In genomic region chr19:29806098-29806866, GRCh38 we compare ENCODE assay signal across 1 cellular context.
TF ChIP-seq lines count a peak whose summit lies in the region.

No MANE protein-coding gene starts in this region.

TF ChIP-seq in K562, 482 proteins besides CTCF, POLR2A, EP300 and RAD21 (continued from another document and continues in another):
- TF ChIP-seq CTCFL (IDR thresholded peaks at IDR 0.05; ENCODE audit: borderline replicate concordance, insufficient read depth, low read depth, low read length, poor library complexity, severe bottlenecking) (no peak), ZNF121 (CRISPR knock-in tag; conservative IDR thresholded peaks at IDR 0.05) (no peak), ELF1 (tag; IDR thresholded peaks at IDR 0.05) (no peak), JUND (IDR thresholded peaks at IDR 0.05; ENCODE audit: borderline replicate concordance, low read depth, low read length) (no peak), JUND (tag; IDR thresholded peaks at IDR 0.05; ENCODE audit: borderline replicate concordance, low read depth, low read length) (0 out of 3 replicates have a peak, but pooled peaks have one; percentile 9), MCM3 (IDR thresholded peaks at IDR 0.05) (no peak), PURB (CRISPR knock-in tag; IDR thresholded peaks at IDR 0.05; ENCODE audit: low read depth) (no peak), SNAPC5 (CRISPR knock-in tag; IDR thresholded peaks at IDR 0.05) (no peak), CTBP1 (IDR thresholded peaks at IDR 0.05; ENCODE audit: borderline replicate concordance) (no peak), ZNF239 (CRISPR knock-in tag; IDR thresholded peaks at IDR 0.05) (no peak), FOXM1 (IDR thresholded peaks at IDR 0.05; ENCODE audit: low read depth) (no peak), FOXM1 (CRISPR knock-in tag; IDR thresholded peaks at IDR 0.05; ENCODE audit: low read depth) (no peak), PCBP2 (IDR thresholded peaks at IDR 0.05; ENCODE audit: low read depth, low read length, poor library complexity, severe bottlenecking) (no peak), ILK (tag; IDR thresholded peaks at IDR 0.05; ENCODE audit: borderline replicate concordance, low read depth) (no peak), EGR1 (conservative IDR thresholded peaks at IDR 0.05) (peak; percentile 42; the same call in 1 of the 2 replicates), NR4A1 (CRISPR knock-in tag; IDR thresholded peaks at IDR 0.05) (no peak), NR4A1 (tag; IDR thresholded peaks at IDR 0.05) (0 out of 2 replicates have a peak, but pooled peaks have one; percentile 38), ZNF766 (CRISPR knock-in tag; conservative IDR thresholded peaks at IDR 0.05) (no peak), MXD1 (CRISPR knock-in tag; IDR thresholded peaks at IDR 0.05; ENCODE audit: borderline replicate concordance, poor library complexity, severe bottlenecking) (no peak), SETDB1 (IDR thresholded peaks at IDR 0.05; ENCODE audit: low read length) (no peak), ZNF592 (IDR thresholded peaks at IDR 0.05) (peak; percentile 60; the same call in 1 of the 2 replicates), BMI1 (IDR thresholded peaks at IDR 0.05; ENCODE audit: low read length) (no peak), PHF20 (IDR thresholded peaks at IDR 0.05; ENCODE audit: partially characterized antibody) (no peak), CHD4 (IDR thresholded peaks at IDR 0.05; ENCODE audit: insufficient read depth, insufficient replicate concordance, low read depth, low read length, poor library complexity, severe bottlenecking) (no peak), MAZ (CRISPR knock-in tag; conservative IDR thresholded peaks at IDR 0.05 in 1 of 2, IDR thresholded peaks at IDR 0.05 in 1 of 2) (no peak), U2AF1 (optimal IDR thresholded peaks at IDR 0.05; ENCODE audit: low read depth, low read length) (no peak), GATAD2A (IDR thresholded peaks at IDR 0.05) (no peak), ZNF785 (CRISPR knock-in tag; IDR thresholded peaks at IDR 0.05) (no peak), YBX1 (IDR thresholded peaks at IDR 0.05) (no peak), CSDE1 (IDR thresholded peaks at IDR 0.05) (no peak), GABPB2 (CRISPR knock-in tag; conservative IDR thresholded peaks at IDR 0.05) (no peak), L3MBTL2 (IDR thresholded peaks at IDR 0.05) (peak; percentile 62; the same call in 1 of the 2 replicates), HNRNPH1 (optimal IDR thresholded peaks at IDR 0.05; ENCODE audit: low read depth, low read length) (no peak), ZNF586 (CRISPR knock-in tag; conservative IDR thresholded peaks at IDR 0.05) (no peak), FOS (IDR thresholded peaks at IDR 0.05; ENCODE audit: extremely low read depth, insufficient read length) (peak; percentile 58), RBM17 (IDR thresholded peaks at IDR 0.05; ENCODE audit: borderline replicate concordance, low read depth, low read length) (no peak), MBD2 (IDR thresholded peaks at IDR 0.05; ENCODE audit: borderline replicate concordance, low read depth) (peak; percentile 38; the same call in 1 of the 2 replicates), ZBTB49 (CRISPR knock-in tag; IDR thresholded peaks at IDR 0.05; ENCODE audit: borderline replicate concordance) (no peak), TCF15 (CRISPR knock-in tag; IDR thresholded peaks at IDR 0.05) (no peak), ZNF134 (CRISPR knock-in tag; conservative IDR thresholded peaks at IDR 0.05) (no peak), NR2C2 (CRISPR knock-in tag; IDR thresholded peaks at IDR 0.05) (no peak), NR2C2 (tag; IDR thresholded peaks at IDR 0.05) (peak; percentile 81), HINFP (tag; conservative IDR thresholded peaks at IDR 0.05; ENCODE audit: low read depth) (0 out of 2 replicates have a peak, but pooled peaks have one; percentile 10), REST (CRISPR knock-in tag; IDR thresholded peaks at IDR 0.05; ENCODE audit: low read depth) (no peak), USF2 (CRISPR knock-in tag; IDR thresholded peaks at IDR 0.05) (0 out of 2 replicates have a peak, but pooled peaks have one; percentile 9), CBX3 (IDR thresholded peaks at IDR 0.05; ENCODE audit: borderline replicate concordance in 1 of 2, low read length in 2 of 2) (0 out of 3 replicates have a peak, but pooled peaks of 1 of the 2 experiments have one; percentile 50), USF1 (CRISPR knock-in tag; IDR thresholded peaks at IDR 0.05) (peak; percentile 38), NFYB (IDR thresholded peaks at IDR 0.05; ENCODE audit: extremely low read depth, insufficient read length) (peak; percentile 75), PCBP1 (IDR thresholded peaks at IDR 0.05; ENCODE audit: low read depth, low read length, poor library complexity, severe bottlenecking) (no peak), PPARD (CRISPR knock-in tag; IDR thresholded peaks at IDR 0.05) (no peak), DMBX1 (CRISPR knock-in tag; IDR thresholded peaks at IDR 0.05; ENCODE audit: borderline replicate concordance) (peak; percentile 39; the same call in 1 of the 2 replicates), THRAP3 (IDR thresholded peaks at IDR 0.05; ENCODE audit: borderline replicate concordance) (no peak), IRF1 (CRISPR knock-in tag; IDR thresholded peaks at IDR 0.05; ENCODE audit: borderline replicate concordance) (no peak)
